ENCODE assay signal across 4 cellular contexts in the genomic region with DNA sequence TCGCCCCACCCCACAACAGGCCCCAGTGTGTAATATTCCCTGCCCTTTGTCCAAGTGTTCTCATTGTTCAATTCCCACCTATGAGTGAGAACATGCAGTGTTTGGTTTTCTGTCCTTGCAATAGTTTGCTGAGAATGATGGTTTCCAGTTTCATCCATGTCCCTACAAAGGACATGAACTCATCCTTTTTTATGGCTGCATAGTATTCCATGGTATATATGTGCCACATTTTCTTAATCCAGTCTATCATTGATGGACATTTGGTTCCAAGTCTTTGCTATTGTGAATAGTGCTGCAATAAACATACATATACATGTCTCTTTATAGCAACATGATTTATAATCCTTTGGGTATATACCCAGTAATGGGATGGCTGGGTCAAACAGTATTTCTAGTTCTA.
DNase-seq lines count a peak whose midpoint lies in the region; ATAC-seq, FAIRE-seq and TF ChIP-seq lines count a peak whose summit lies in the region.
"Not testable (repeated sequence)": the region's sequence is repeated elsewhere in the genome, so short reads cannot be mapped to it uniquely, and the experiment has no call there.

No MANE protein-coding gene starts in this region.

- not testable (repeated sequence) for H3K27me3 Mint-ChIP-seq in endothelial cell (ENCODE audit: unreplicated experiment)

- H3K4me3 Mint-ChIP-seq in endothelial cell (ENCODE audit: unreplicated experiment): peak overlapping the region; percentile 62

- not testable (repeated sequence) for H4K20me1 ChIP-seq in K562 (replicated peaks; ENCODE audit: control insufficient read depth, insufficient read depth, low read length)

- CTCF ChIA-PET in HEK293 (lab: Yijun Ruan, JAX); K562 (lab: Yijun Ruan, JAX; ENCODE audit: low intra/inter-chr PET ratio): not testable (repeated sequence)

- H3K27ac ChIP-seq in HEK293 (ENCODE audit: extremely low read depth, low read depth, low read length); K562 (ENCODE audit: extremely low read depth, low read depth, low read length): not testable (repeated sequence)
- H3K27ac ChIP-seq in VCaP: peak overlapping the region; percentile 61; the same call in 1 of the 2 replicates

- not testable (repeated sequence) for H3K9me3 Mint-ChIP-seq in endothelial cell (ENCODE audit: unreplicated experiment)

- TF ChIP-seq CTCF in HEK293 (tag by site-specific recombination; IDR thresholded peaks at IDR 0.05); VCaP (conservative IDR thresholded peaks at IDR 0.05); K562 (IDR thresholded peaks at IDR 0.05 in 2 of 3, conservative IDR thresholded peaks at IDR 0.05 in 1 of 3; ENCODE audit: insufficient read depth in 2 of 3, low read depth in 1 of 3, low read length in 3 of 3); endothelial cell (IDR thresholded peaks at IDR 0.05; ENCODE audit: unreplicated experiment): not testable (repeated sequence)

- not testable (repeated sequence) for DNase-seq in K562 (ENCODE audit: extremely low read depth in 1 of 4, low spot score in 3 of 4); endothelial cell (ENCODE audit: low spot score)

- FAIRE-seq in K562 (lab: Jason Lieb, UNC): not testable (repeated sequence)

- 100% methylated on average over 1 of the region's 1 CpG for WGBS in K562 (ENCODE audit: insufficient coverage, low coverage, missing lambda C conversion rate)

- TF ChIP-seq POLR2A in K562 (conservative IDR thresholded peaks at IDR 0.05): not testable (repeated sequence)

- not testable (repeated sequence) for H3K9me3 ChIP-seq in HEK293 (ENCODE audit: control insufficient read depth, insufficient read depth, low read depth, low read length); K562 (replicated peaks; ENCODE audit: control insufficient read depth, insufficient read depth, low read depth, low read length)

- not testable (repeated sequence) for H3K79me2 ChIP-seq in K562 (ENCODE audit: control insufficient read depth, insufficient read depth, low read length)

- intact Hi-C loops in K562 (cut with micrococcal nuclease): not testable (repeated sequence)

- not testable (repeated sequence) for H3K9ac ChIP-seq in K562 (ENCODE audit: insufficient read depth in 1 of 2, low read depth in 2 of 2, low read length in 2 of 2)

- BruUV-seq in K562 (replicated peaks; lab: Mats Ljungman, UMichigan): not testable (repeated sequence)

- not testable (repeated sequence) for ATAC-seq in K562

- not testable (repeated sequence) for H3K27me3 ChIP-seq in K562 (ENCODE audit: control insufficient read depth in 2 of 2, insufficient read depth in 2 of 2, low read length in 2 of 2)

- TF ChIP-seq EP300 in K562 (IDR thresholded peaks at IDR 0.05; ENCODE audit: low read length): not testable (repeated sequence)

- not testable (repeated sequence) for H3K36me3 Mint-ChIP-seq in endothelial cell (ENCODE audit: low read depth, unreplicated experiment)

- not testable (repeated sequence) for H3K4me2 ChIP-seq in K562 (ENCODE audit: insufficient read depth, low read length)

- H3K27ac Mint-ChIP-seq in endothelial cell (ENCODE audit: unreplicated experiment): not testable (repeated sequence)

- not testable (repeated sequence) for TF ChIP-seq RAD21 in K562 (CRISPR knock-in tag; conservative IDR thresholded peaks at IDR 0.05 in 1 of 2, IDR thresholded peaks at IDR 0.05 in 1 of 2)

- peaks cover 25% of the 10 kb centered on the region for H3K4me1 Mint-ChIP-seq in endothelial cell (ENCODE audit: unreplicated experiment)

- not testable (repeated sequence) for H2AFZ ChIP-seq in K562 (ENCODE audit: low read depth, low read length)

- peaks cover 11% of the 10 kb centered on the region for H3K4me1 ChIP-seq in HEK293 (ENCODE audit: control insufficient read depth, insufficient read depth, low read length)
- H3K4me1 ChIP-seq in K562 (replicated peaks in 1 of 2; ENCODE audit: control insufficient read depth in 2 of 2, insufficient read depth in 2 of 2, low read length in 2 of 2): peaks cover 3 to 23% of the 10 kb centered on the region in 2 experiments; a peak in 3 of 5 replicates

- H3K4me3 ChIP-seq in HEK293 (ENCODE audit: low read depth, low read length); K562: not testable (repeated sequence)

- POLR2A ChIA-PET in HEK293 (lab: Yijun Ruan, JAX); K562 (lab: Yijun Ruan, JAX): not testable (repeated sequence)

- in situ Hi-C loops in K562 (cut with MboI): not testable (repeated sequence)

- H3K36me3 ChIP-seq in HEK293 (ENCODE audit: control insufficient read depth in 2 of 2, insufficient read depth in 1 of 2, low read length in 2 of 2); K562 (ENCODE audit: control insufficient read depth, insufficient read depth, low read length): not testable (repeated sequence)

- not testable (repeated sequence) for H3K9me1 ChIP-seq in K562 (ENCODE audit: control insufficient read depth, insufficient read depth, low read length)

TF ChIP-seq in HEK293, 187 proteins besides CTCF, POLR2A, EP300 and RAD21:
- TF ChIP-seq ZNF146 (tag by site-specific recombination; IDR thresholded peaks at IDR 0.05) (peak; percentile 94), ZNF580 (tag by site-specific recombination; IDR thresholded peaks at IDR 0.05) (peak; percentile 76)

TF ChIP-seq in K562, 482 proteins besides CTCF, POLR2A, EP300 and RAD21:
- peak; percentile 38 for TF ChIP-seq ZNF146 (CRISPR knock-in tag; IDR thresholded peaks at IDR 0.05; ENCODE audit: unreplicated experiment)
